ENCODE assay signal across 8 cellular contexts in the genomic region with DNA sequence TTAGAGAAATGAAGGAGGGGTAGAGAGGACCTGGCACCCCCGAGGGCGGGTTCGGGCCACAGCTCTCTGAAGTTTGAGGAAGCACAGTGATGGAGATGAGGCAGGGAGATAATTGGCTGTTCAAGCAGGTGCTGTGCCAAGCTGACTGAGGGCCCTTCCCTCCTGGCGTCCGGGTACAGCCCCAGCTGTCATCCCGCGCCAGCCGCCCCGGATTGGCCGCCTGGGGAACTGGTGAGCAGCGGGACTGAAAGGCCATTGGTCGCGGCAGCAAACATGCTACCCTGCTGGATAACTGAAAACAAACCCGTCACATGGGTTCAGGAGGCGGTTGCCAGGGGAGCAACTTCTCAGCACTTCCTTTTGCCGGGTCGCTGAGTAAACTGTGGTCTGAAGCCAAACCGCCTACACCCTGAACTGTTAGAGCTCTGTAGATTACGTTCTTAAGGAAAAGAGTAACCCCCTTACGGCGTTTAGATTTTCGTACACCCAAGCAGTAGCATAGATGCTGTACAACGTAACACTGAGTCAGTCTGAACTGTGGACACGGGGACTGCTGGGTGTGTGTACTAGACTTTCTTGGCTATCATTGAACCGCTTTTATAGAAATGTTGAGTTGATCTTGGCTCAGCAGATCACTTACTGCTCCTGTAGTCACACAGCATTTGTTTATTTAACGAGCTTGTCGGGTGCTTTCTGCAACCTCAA. TPM values are rescaled to one million over a fixed set of nuclear protein-coding genes. Genes with fewer than 3 reads are reported as not detected.
DNase-seq lines count a peak whose midpoint lies in the region; ATAC-seq, FAIRE-seq and TF ChIP-seq lines count a peak whose summit lies in the region.

No MANE protein-coding gene starts in this region.

- CTCF ChIA-PET in Caco-2 (lab: Charles Lee) = interaction anchor here (1.5 kb wide), 1 partner anchor 46 kb away, joined by 7 read pairs; no protein-coding TSS in a partner anchor

- no peaks in the 10 kb centered on the region for H3K27me3 Mint-ChIP-seq in Caco-2 (ENCODE audit: insufficient read depth, unreplicated experiment)

- H3K9me3 Mint-ChIP-seq in Caco-2 (ENCODE audit: unreplicated experiment) = peaks cover 4% of the 10 kb centered on the region

- H3K9ac ChIP-seq in HUES48 (ENCODE audit: low read depth, low read length) (no peak overlapping the region), NT2/D1 (ENCODE audit: insufficient read length, low read depth) (peak overlapping the region; percentile 93)

- H3K36me3 ChIP-seq in Caco-2 (ENCODE audit: control insufficient read depth, insufficient read depth, low read length) (peaks cover 10% of the 10 kb centered on the region), HUES48 (ENCODE audit: control insufficient read depth, insufficient read depth, low read length) (peaks cover 41% of the 10 kb centered on the region), NT2/D1 (ENCODE audit: insufficient read depth, insufficient read length, low read length) (peaks cover 34% of the 10 kb centered on the region)

- TF ChIP-seq CTCF in Caco-2 (IDR thresholded peaks at IDR 0.05; ENCODE audit: insufficient read depth in 1 of 2, low read depth in 1 of 2, low read length in 1 of 2, severe bottlenecking in 1 of 2, unreplicated experiment in 1 of 2) = no peak

- H3K9me3 ChIP-seq in Caco-2 (no peaks in the 10 kb centered on the region), HUES48 (ENCODE audit: control insufficient read depth, insufficient read depth, low read length) (no peaks in the 10 kb centered on the region), NT2/D1 (ENCODE audit: insufficient read depth, low read length) (no peaks in the 10 kb centered on the region; the same call in 1 of the 2 replicates)

- H3K4me3 ChIP-seq in Caco-2 (ENCODE audit: low read depth, low read length) (peak overlapping the region; percentile 83), HUES48 (ENCODE audit: low read depth, low read length) (peak overlapping the region; percentile 67), NT2/D1 (ENCODE audit: insufficient read length, low read depth) (peak overlapping the region; percentile 94)

- H3K4me3 Mint-ChIP-seq in Caco-2 (ENCODE audit: unreplicated experiment) = peak overlapping the region; percentile 96

- H3K27ac ChIP-seq in HUES48 (ENCODE audit: low read depth, low read length) = peak overlapping the region; percentile 65

- intact Hi-C loops in Caco-2 (cut with micrococcal nuclease; ENCODE audit: unreplicated experiment) = loop anchor here (2.0 to 5.0 kb wide), 4 partner anchors 26 to 372 kb away; partner anchors contain the start of gene PAXIP1

- FAIRE-seq in endometrium (lab: Jason Lieb, UNC) = peak; percentile 78

- POLR2A ChIA-PET in Caco-2 (lab: Charles Lee) = no interaction called here

- H3K4me1 ChIP-seq in Caco-2 = peaks cover 20% of the 10 kb centered on the region
- H3K4me1 ChIP-seq in HUES48 (ENCODE audit: control insufficient read depth, insufficient read depth, low read length) = peaks cover 20% of the 10 kb centered on the region
- no peaks in the 10 kb centered on the region for H3K4me1 ChIP-seq in NT2/D1 (ENCODE audit: insufficient read depth, insufficient read length)

- BruUV-seq in Caco-2 (replicated peaks; lab: Mats Ljungman, UMichigan) = TSS peak; percentile 29

- H3K36me3 Mint-ChIP-seq in Caco-2 (ENCODE audit: insufficient read depth, unreplicated experiment) = peaks cover 59% of the 10 kb centered on the region

- H3K27ac Mint-ChIP-seq in Caco-2 (ENCODE audit: unreplicated experiment) = peak overlapping the region; percentile 37

- DNase-seq in Caco-2 (peak; percentile 84 to 88), NT2/D1 (ENCODE audit: low read depth, low spot score) (peak; percentile 86), mesenteric fat pad (ENCODE audit: low spot score) (peak; percentile 96)
- peak; percentile 91 for DNase-seq in activated CD8-positive, alpha-beta memory T cell treated with anti-CD3 and anti-CD28 coated beads, Interleukin-2, amount 50 U/mL, for 24 hours (ENCODE audit: extremely low read depth)
- peak; percentile 84 for DNase-seq in stimulated activated CD8-positive, alpha-beta memory T cell treated with anti-CD3 and anti-CD28 coated beads, Interleukin-15, amount 100 ng/mL, for 1 hour (ENCODE audit: low read depth)

- peak; percentile 67 for ATAC-seq in GM21390 (IDR thresholded peaks at IDR 0.05; ENCODE audit: unreplicated experiment)

- H3K27me3 ChIP-seq in Caco-2 (replicated peaks; ENCODE audit: control insufficient read depth, insufficient read depth, low read length) (no peaks in the 10 kb centered on the region), HUES48 (ENCODE audit: control insufficient read depth, insufficient read depth, low read length) (no peaks in the 10 kb centered on the region), NT2/D1 (ENCODE audit: insufficient read depth, insufficient read length) (no peaks in the 10 kb centered on the region)

- peaks cover 14% of the 10 kb centered on the region for H3K4me1 Mint-ChIP-seq in Caco-2 (ENCODE audit: low read depth, unreplicated experiment)

RNA-seq across cellular contexts. Expression of gene INSIG1, which starts 1.3 kb away (rescaled TPM):
- total RNA-seq in Caco-2 (2022) = 60.1 and 62.8 TPM in 2 replicates
- total RNA-seq in mesenteric fat pad = 43.6 TPM

Comparison
In these comparisons a context has a peak if more than half of its experiments do, and no peak if none do; other contexts are left out.
1. Peak in every context shown above with its lines: DNase-seq, ATAC-seq, H3K4me3 ChIP-seq and H3K27ac ChIP-seq.